ENCODE assay signal across 20 cellular contexts in genomic region chr3:65560901-65561300, GRCh38.
DNase-seq lines count a peak whose midpoint lies in the region; ATAC-seq, FAIRE-seq and TF ChIP-seq lines count a peak whose summit lies in the region.
"Had no signal": no experiment of that assay in that cellular context is flagged by ENCODE, and none has a peak within 500 bp of the region (broad histone marks: within the 10 kb centered on the region; RNA-seq: fewer than 3 reads in every experiment).

No MANE protein-coding gene starts in this region.

- no TSS peak for BruUV-seq in HepG2 (replicated peaks; lab: Mats Ljungman, UMichigan)

- no peak overlapping the region for H3K9ac ChIP-seq in liver (ENCODE audit: low read depth in 1 of 2, low read length in 2 of 2)
- no peak overlapping the region for H3K9ac ChIP-seq in HepG2 (ENCODE audit: insufficient read depth, low read depth, low read length)

- H3K4me3 ChIP-seq in liver (ENCODE audit: low read depth in 1 of 3, low read length in 3 of 3): no peak overlapping the region
- H3K4me3 ChIP-seq in HepG2 (replicated peaks in 1 of 3; ENCODE audit: insufficient read depth in 1 of 3, low read depth in 2 of 3, low read length in 3 of 3): no peak overlapping the region
- H3K4me3 ChIP-seq in hepatocyte: no peak overlapping the region
- H3K4me3 ChIP-seq in lower lobe of right lung: no peak overlapping the region

- H2AFZ ChIP-seq in HepG2 (ENCODE audit: low read length): no peak overlapping the region
- no peak overlapping the region for H2AFZ ChIP-seq in hepatocyte

- 71% methylated on average over 4 of the region's 4 CpGs for WGBS in liver
- WGBS in HepG2 (ENCODE audit: low lambda C conversion rate): 73% methylated on average over 4 of the region's 4 CpGs
- WGBS in hepatocyte (ENCODE audit: low lambda C conversion rate, missing lambda C conversion rate): 63% methylated on average over 4 of the region's 4 CpGs

- TF ChIP-seq RAD21 in liver (IDR thresholded peaks at IDR 0.05): no peak
- TF ChIP-seq RAD21 in HepG2 (CRISPR knock-in tag; IDR thresholded peaks at IDR 0.05): no peak

- intact Hi-C loops in HepG2 (cut with micrococcal nuclease; ENCODE audit: unreplicated experiment): no loop called here
- intact Hi-C loops in lower lobe of right lung (cut with DNase I): no loop called here

- H3K4me3 Mint-ChIP-seq in nephron: no peak overlapping the region
- no peak overlapping the region for H3K4me3 Mint-ChIP-seq in osteocyte (ENCODE audit: unreplicated experiment)
- H3K4me3 Mint-ChIP-seq: CD4-positive, alpha-beta T cell had no signal

- H3K9me3 Mint-ChIP-seq in nephron (no peaks in the 10 kb centered on the region), osteocyte (ENCODE audit: unreplicated experiment) (no peaks in the 10 kb centered on the region)
- H3K9me3 Mint-ChIP-seq: CD4-positive, alpha-beta T cell had no signal

- no peak for TF ChIP-seq POLR2A in HepG2 (IDR thresholded peaks at IDR 0.05; ENCODE audit: insufficient read depth in 1 of 2, low read depth in 2 of 2, low read length in 2 of 2)

- TF ChIP-seq CTCF in liver (IDR thresholded peaks at IDR 0.05; ENCODE audit: low read depth, low read length, missing input control) (no peak), HepG2 (CRISPR knock-in tag; IDR thresholded peaks at IDR 0.05) (no peak), hepatocyte (IDR thresholded peaks at IDR 0.05; ENCODE audit: poor library complexity) (no peak), nephron (IDR thresholded peaks at IDR 0.05; ENCODE audit: unreplicated experiment in 3 of 3) (no peak), osteocyte (IDR thresholded peaks at IDR 0.05) (no peak), lower lobe of right lung (IDR thresholded peaks at IDR 0.05) (no peak)

- DNase-seq in HepG2 (ENCODE audit: low spot score): no peak
- DNase-seq in hepatocyte (ENCODE audit: low spot score): no peak
- no peak for DNase-seq in osteocyte (ENCODE audit: extremely low spot score, unreplicated experiment)
- no peak for DNase-seq in lower lobe of right lung
- DNase-seq: AML-193; C1 segment of cervical spinal cord; CD4-positive, alpha-beta T cell; DMS153; DND-41; GDM1; IMR-90; KG1 had no signal

- H3K4me1 Mint-ChIP-seq in nephron (peaks cover 13% of the 10 kb centered on the region), osteocyte (ENCODE audit: unreplicated experiment) (peaks cover 5% of the 10 kb centered on the region)

- H3K4me2 ChIP-seq in HepG2 (ENCODE audit: low read depth, low read length) (no peak overlapping the region), hepatocyte (peak overlapping the region; percentile 18)

- H3K36me3 Mint-ChIP-seq in nephron (ENCODE audit: low read depth) (no peaks in the 10 kb centered on the region), osteocyte (ENCODE audit: unreplicated experiment) (no peaks in the 10 kb centered on the region)

- H3K4me1 ChIP-seq in liver (ENCODE audit: control insufficient read depth in 4 of 4, insufficient read depth in 4 of 4, low read length in 3 of 4): peaks cover 0 to 10% (median 7%) of the 10 kb centered on the region in 4 donors
- peaks cover 12% of the 10 kb centered on the region for H3K4me1 ChIP-seq in HepG2 (ENCODE audit: insufficient read depth, low read length)
- H3K4me1 ChIP-seq in hepatocyte (ENCODE audit: insufficient read depth): peaks cover 13% of the 10 kb centered on the region
- H3K4me1 ChIP-seq in lower lobe of right lung: no peaks in the 10 kb centered on the region

- CTCF ChIA-PET in HepG2 (lab: Yijun Ruan, JAX; ENCODE audit: low intra/inter-chr PET ratio, low total read pairs): no interaction called here

- H3K27me3 ChIP-seq in liver (ENCODE audit: control insufficient read depth in 4 of 4, insufficient read depth in 4 of 4, low read length in 3 of 4): no peaks in the 10 kb centered on the region
- H3K27me3 ChIP-seq in HepG2 (ENCODE audit: control insufficient read depth in 1 of 2, insufficient read depth in 2 of 2, low read length in 2 of 2): no peaks in the 10 kb centered on the region
- no peaks in the 10 kb centered on the region for H3K27me3 ChIP-seq in hepatocyte
- H3K27me3 ChIP-seq in lower lobe of right lung (ENCODE audit: low read depth): no peaks in the 10 kb centered on the region

- H3K79me2 ChIP-seq in HepG2 (ENCODE audit: insufficient read depth, low read length) (peaks cover 2% of the 10 kb centered on the region), hepatocyte (peaks cover 41% of the 10 kb centered on the region)

- POLR2A ChIA-PET in HepG2 (lab: Yijun Ruan, JAX): no interaction called here

- H3K36me3 ChIP-seq in liver (ENCODE audit: control insufficient read depth in 4 of 4, insufficient read depth in 3 of 4, low read depth in 1 of 4, low read length in 3 of 4): no peaks in the 10 kb centered on the region
- H3K36me3 ChIP-seq in HepG2 (replicated peaks in 1 of 2; ENCODE audit: control insufficient read depth in 1 of 2, insufficient read depth in 2 of 2, low read length in 2 of 2): no peaks in the 10 kb centered on the region
- no peaks in the 10 kb centered on the region for H3K36me3 ChIP-seq in hepatocyte (replicated peaks; ENCODE audit: insufficient read depth, low read depth)
- H3K36me3 ChIP-seq in lower lobe of right lung: no peaks in the 10 kb centered on the region

- H3K9me3 ChIP-seq in liver (ENCODE audit: control insufficient read depth in 4 of 4, low read length in 3 of 4): no peaks in the 10 kb centered on the region
- no peaks in the 10 kb centered on the region for H3K9me3 ChIP-seq in HepG2 (ENCODE audit: low read length)
- no peaks in the 10 kb centered on the region for H3K9me3 ChIP-seq in hepatocyte (ENCODE audit: low read depth)
- no peaks in the 10 kb centered on the region for H3K9me3 ChIP-seq in lower lobe of right lung

- H3K9me2 ChIP-seq in hepatocyte (replicated peaks; ENCODE audit: insufficient read depth): no peaks in the 10 kb centered on the region

- H3K27ac Mint-ChIP-seq in nephron: peak overlapping the region in 2 of 3 experiments; percentile 8 to 57
- no peak overlapping the region for H3K27ac Mint-ChIP-seq in osteocyte (ENCODE audit: unreplicated experiment)
- H3K27ac Mint-ChIP-seq: CD4-positive, alpha-beta T cell had no signal

- H3K27ac ChIP-seq in liver (ENCODE audit: low read depth in 1 of 2, low read length in 2 of 2) (no peak overlapping the region), HepG2 (ENCODE audit: extremely low read length, insufficient read depth, low read length) (no peak overlapping the region), hepatocyte (peak overlapping the region; percentile 73), lower lobe of right lung (no peak overlapping the region)
- H3K27ac ChIP-seq: 22Rv1 had no signal

- ATAC-seq in HepG2 (no peak), HG03025 (IDR thresholded peaks at IDR 0.05; ENCODE audit: low FRiP score, unreplicated experiment) (no peak), lower lobe of right lung (no peak)
- no peak for ATAC-seq in activated CD4-positive, CD25-positive, alpha-beta regulatory T cell treated with anti-CD3 and anti-CD28 coated beads, Interleukin-2, amount 50 U/mL, for 24 hours
- ATAC-seq: HCT116 had no signal

- H4K20me1 ChIP-seq in HepG2 (ENCODE audit: insufficient read depth, low read length) (peaks cover 4% of the 10 kb centered on the region; the same call in 1 of the 2 replicates), hepatocyte (ENCODE audit: insufficient read depth, poor library complexity, severe bottlenecking) (peaks cover 2% of the 10 kb centered on the region)

- H3K27me3 Mint-ChIP-seq in nephron (ENCODE audit: low read depth): peaks cover 10% of the 10 kb centered on the region
- no peaks in the 10 kb centered on the region for H3K27me3 Mint-ChIP-seq in osteocyte (ENCODE audit: unreplicated experiment)
- H3K27me3 Mint-ChIP-seq: CD4-positive, alpha-beta T cell had no signal

- no peak for FAIRE-seq in HepG2 (lab: Jason Lieb, UNC)
- FAIRE-seq: D721Med, H54 had no signal

- in situ Hi-C loops in HepG2 (cut with HindIII; ENCODE audit: extremely low pct_ligation_motif_present, low pct_unique_long_range_greater_than_20kb): no loop called here

- TF ChIP-seq EP300 in HepG2 (IDR thresholded peaks at IDR 0.05; ENCODE audit: low read depth in 2 of 2, low read length in 2 of 2): no peak
- TF ChIP-seq EP300 in HepG2 (CRISPR knock-in tag; IDR thresholded peaks at IDR 0.05; ENCODE audit: borderline replicate concordance): no peak

TF ChIP-seq in liver, 16 proteins besides CTCF, POLR2A, EP300 and RAD21:
- no peak for TF ChIP-seq RXRA (IDR thresholded peaks at IDR 0.05)
- TF ChIP-seq MAX (IDR thresholded peaks at IDR 0.05): no peak
- no peak for TF ChIP-seq FOXA1 (IDR thresholded peaks at IDR 0.05)
- TF ChIP-seq HNF4A (conservative IDR thresholded peaks at IDR 0.05): peak in 1 of 2 donors; percentile 64
- TF ChIP-seq TAF1 (conservative IDR thresholded peaks at IDR 0.05): no peak
- no peak for TF ChIP-seq SP1 (IDR thresholded peaks at IDR 0.05)
- peak; percentile 9 for TF ChIP-seq HNF4G (IDR thresholded peaks at IDR 0.05)
- TF ChIP-seq EGR1 (IDR thresholded peaks at IDR 0.05; ENCODE audit: low read depth in 2 of 2): no peak
- TF ChIP-seq YY1 (IDR thresholded peaks at IDR 0.05): no peak
- TF ChIP-seq GABPA (IDR thresholded peaks at IDR 0.05 in 1 of 2, conservative IDR thresholded peaks at IDR 0.05 in 1 of 2): no peak
TF ChIP-seq in liver: peak in this region for 2.

TF ChIP-seq in HepG2, 621 proteins besides CTCF, POLR2A, EP300 and RAD21 (continues in another document):
- TF ChIP-seq PLSCR1 (CRISPR knock-in tag; IDR thresholded peaks at IDR 0.05; ENCODE audit: borderline replicate concordance) (no peak), PATZ1 (CRISPR knock-in tag; IDR thresholded peaks at IDR 0.05) (no peak), SMAD1 (CRISPR knock-in tag; IDR thresholded peaks at IDR 0.05; ENCODE audit: borderline replicate concordance, low read depth) (no peak)
